Comparison of ENCODE assay signal across 2 cellular contexts in the genomic region with DNA sequence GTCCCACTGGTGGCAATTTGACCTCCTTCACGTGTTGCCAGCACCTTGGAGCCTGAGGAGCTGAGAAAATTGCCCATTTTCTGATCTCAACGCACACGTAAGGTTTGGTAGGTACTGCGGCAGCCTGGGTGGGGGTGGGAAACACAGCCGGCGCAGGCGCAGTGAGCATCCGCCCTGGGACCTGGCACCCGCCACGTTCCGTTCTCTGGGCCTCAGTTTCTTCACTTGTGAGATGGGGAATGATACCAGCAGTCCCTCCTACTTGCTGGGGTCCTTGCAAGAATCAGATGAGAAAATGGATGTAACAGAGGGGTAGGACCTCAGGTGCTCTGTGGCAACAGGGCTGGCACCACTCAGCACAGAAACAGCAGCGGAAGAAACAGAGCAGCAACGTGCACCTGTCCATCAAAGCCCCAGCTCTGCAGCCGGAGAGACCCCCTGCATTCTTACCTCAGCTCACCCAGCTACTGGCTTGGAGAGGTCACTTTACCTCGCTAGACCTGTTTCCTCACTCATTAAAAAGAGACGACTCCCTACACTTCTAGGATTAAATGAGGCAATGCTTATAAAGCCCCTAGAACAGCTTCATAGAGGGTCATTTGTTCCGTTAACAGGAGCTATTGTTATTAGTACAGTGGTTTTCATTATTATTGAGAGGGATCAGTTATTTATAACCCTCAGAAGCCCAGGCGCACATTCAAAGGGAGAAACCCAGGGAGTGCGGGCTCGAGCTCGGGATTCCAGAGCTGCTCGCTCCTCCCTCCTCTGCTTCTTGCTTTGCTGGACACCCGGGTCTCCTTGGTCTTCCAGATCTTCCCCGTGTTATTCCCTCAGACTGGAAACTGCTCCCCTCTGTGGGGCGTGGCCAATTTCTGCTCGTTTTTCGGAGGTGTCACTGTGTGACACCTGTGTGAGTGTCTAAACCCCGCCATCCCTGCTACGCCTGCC.
TF ChIP-seq lines count a peak whose summit lies in the region.

No MANE protein-coding gene starts in this region.

TF ChIP-seq in GM23338, 12 proteins besides CTCF, POLR2A, EP300 and RAD21:
- no peak for TF ChIP-seq EZH2 (IDR thresholded peaks at IDR 0.05; ENCODE audit: low read depth, unreplicated experiment)
- no peak for TF ChIP-seq JUNB (IDR thresholded peaks at IDR 0.05; ENCODE audit: unreplicated experiment)
- no peak for TF ChIP-seq STAT1 (IDR thresholded peaks at IDR 0.05; ENCODE audit: unreplicated experiment)
- no peak for TF ChIP-seq ZNF114 (CRISPR knock-in tag; IDR thresholded peaks at IDR 0.05)
- TF ChIP-seq, protein P1, sequence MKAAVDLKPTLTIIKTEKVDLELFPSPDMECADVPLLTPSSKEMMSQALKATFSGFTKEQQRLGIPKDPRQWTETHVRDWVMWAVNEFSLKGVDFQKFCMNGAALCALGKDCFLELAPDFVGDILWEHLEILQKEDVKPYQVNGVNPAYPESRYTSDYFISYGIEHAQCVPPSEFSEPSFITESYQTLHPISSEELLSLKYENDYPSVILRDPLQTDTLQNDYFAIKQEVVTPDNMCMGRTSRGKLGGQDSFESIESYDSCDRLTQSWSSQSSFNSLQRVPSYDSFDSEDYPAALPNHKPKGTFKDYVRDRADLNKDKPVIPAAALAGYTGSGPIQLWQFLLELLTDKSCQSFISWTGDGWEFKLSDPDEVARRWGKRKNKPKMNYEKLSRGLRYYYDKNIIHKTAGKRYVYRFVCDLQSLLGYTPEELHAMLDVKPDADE (IDR thresholded peaks at IDR 0.05), result no peak
- no peak for TF ChIP-seq ZNF331 (CRISPR knock-in tag; IDR thresholded peaks at IDR 0.05; ENCODE audit: low read depth)
- no peak for TF ChIP-seq POLR2AphosphoS5 (IDR thresholded peaks at IDR 0.05; ENCODE audit: low read depth)
- no peak for TF ChIP-seq ZNF462 (CRISPR knock-in tag; IDR thresholded peaks at IDR 0.05)
- TF ChIP-seq EZH2phosphoT487 (IDR thresholded peaks at IDR 0.05; ENCODE audit: unreplicated experiment), result no peak
- TF ChIP-seq CREB1 (CRISPR knock-in tag; IDR thresholded peaks at IDR 0.05; ENCODE audit: low read depth), result no peak
TF ChIP-seq in GM23338: peak in this region for 0.

TF ChIP-seq in H1, 55 proteins besides CTCF, POLR2A, EP300 and RAD21:
- TF ChIP-seq TBP (IDR thresholded peaks at IDR 0.05; ENCODE audit: low read depth, low read length), result no peak
TF ChIP-seq in H1: peak in this region for 0.
